ENCODE assay signal across 1 cellular context in genomic region chr19:39473443-39473960, GRCh38.
TF ChIP-seq lines count a peak whose summit lies in the region.

No MANE protein-coding gene starts in this region.

TF ChIP-seq in GM12878, 131 proteins besides CTCF, POLR2A, EP300 and RAD21:
- TF ChIP-seq MEF2B (IDR thresholded peaks at IDR 0.05; ENCODE audit: partially characterized antibody, poor library complexity, severe bottlenecking) = no peak
- no peak for TF ChIP-seq EGR1 (IDR thresholded peaks at IDR 0.05; ENCODE audit: borderline replicate concordance in 1 of 2, low read depth in 2 of 2, low read length in 2 of 2)
- TF ChIP-seq POLR2AphosphoS2 (IDR thresholded peaks at IDR 0.05; ENCODE audit: low read depth, low read length) = 0 out of 2 replicates have a peak, but pooled peaks have one; percentile 19
